Comparison of ENCODE assay signal across 21 cellular contexts in genomic region chr2:37568565-37568964, GRCh38.
A peak's percentile ranks its signal among the peaks of the same experiment; 100 is the strongest.
DNase-seq lines count a peak whose midpoint lies in the region; ATAC-seq and TF ChIP-seq lines count a peak whose summit lies in the region.
"Had no signal": no experiment of that assay in that cellular context is flagged by ENCODE, and none has a peak within 500 bp of the region (broad histone marks: within the 10 kb centered on the region; RNA-seq: fewer than 3 reads in every experiment).

No MANE protein-coding gene starts in this region.

- in situ Hi-C loops in IMR-90 (cut with MboI; ENCODE audit: low sequenced_read_pairs) = no loop called here

- no peaks in the 10 kb centered on the region for H4K20me1 ChIP-seq in IMR-90 (ENCODE audit: insufficient read depth, low read length)

- H3K56ac ChIP-seq in IMR-90 (ENCODE audit: extremely low read depth, insufficient read depth, low read length) = no peak overlapping the region

- peak overlapping the region; percentile 74; the same call in 1 of the 2 replicates for H2AK5ac ChIP-seq in IMR-90 (ENCODE audit: low read depth, low read length)

- POLR2A ChIA-PET in IMR-90 (lab: Charles Lee; ENCODE audit: unreplicated experiment) = no interaction called here
- POLR2A ChIA-PET in activated CD8-positive, alpha-beta T cell treated with anti-CD3 and anti-CD28 coated beads for 36 hours (lab: Charles Lee) = interaction anchor here (1.0 kb wide), 1 partner anchor 31 kb away, joined by 3 read pairs; no protein-coding TSS in a partner anchor
- POLR2A ChIA-PET in naive thymus-derived CD8-positive, alpha-beta T cell (lab: Charles Lee) = interaction anchor here (1.8 kb wide), 1 partner anchor 14 kb away, joined by 6 read pairs; no protein-coding TSS in a partner anchor

- no peak overlapping the region for H2AFZ ChIP-seq in IMR-90 (replicated peaks; ENCODE audit: low read length, poor library complexity)

- H3K4me1 ChIP-seq in IMR-90 (ENCODE audit: control insufficient read depth, insufficient read depth, low read length) (peaks cover 22% of the 10 kb centered on the region), foreskin keratinocyte (peaks cover 4% of the 10 kb centered on the region)

- peaks cover 33% of the 10 kb centered on the region for H3K4me1 Mint-ChIP-seq in activated CD8-positive, alpha-beta T cell treated with anti-CD3 and anti-CD28 coated beads for 36 hours (ENCODE audit: low read depth)
- peaks cover 5 to 27% (median 18%) of the 10 kb centered on the region in 4 donors for H3K4me1 Mint-ChIP-seq in naive thymus-derived CD8-positive, alpha-beta T cell

- ATAC-seq in IMR-90 (ENCODE audit: low read depth) = no peak
- peak; percentile 77 for ATAC-seq in activated CD8-positive, alpha-beta T cell treated with anti-CD3 and anti-CD28 coated beads for 36 hours
- peak; percentile 59 to 70 for ATAC-seq in naive thymus-derived CD8-positive, alpha-beta T cell
- no peak for ATAC-seq in foreskin keratinocyte

- DNase-seq in activated CD4-positive, alpha-beta T cell treated with anti-CD3 and anti-CD28 coated beads for 4 hours = peak; percentile 32 to 38
- DNase-seq in activated CD4-positive, alpha-beta T cell treated with anti-CD3 and anti-CD28 coated beads, Interleukin-2, amount 50 U/mL, for 48 hours = no peak
- DNase-seq in IMR-90 (no peak), erythroblast (lab: John Stamatoyannopoulos, UW) (no peak), foreskin keratinocyte (no peak), islet precursor cell (no peak)
- DNase-seq in activated CD8-positive, alpha-beta T cell treated with anti-CD3 and anti-CD28 coated beads for 36 hours = peak; percentile 60
- DNase-seq in naive thymus-derived CD8-positive, alpha-beta T cell = peak in 1 of 10 donors; percentile 17
- DNase-seq: activated T-cell treated with anti-CD3 and anti-CD28 coated beads for 4 hours; amniotic stem cell; dorsolateral prefrontal cortex; GDM1; kidney glomerular epithelial cell; NCI-H1105; NCI-H524; nephron progenitor cell; posterior cingulate gyrus; stimulated activated CD4-positive, alpha-beta T cell treated with anti-CD3 and anti-CD28 coated beads, Interleukin-2, amount 100 ng/mL, for 24 hours; SW 1271 had no signal

- peak overlapping the region; percentile 69 for H3K27ac Mint-ChIP-seq in activated CD8-positive, alpha-beta T cell treated with anti-CD3 and anti-CD28 coated beads for 36 hours
- H3K27ac Mint-ChIP-seq in naive thymus-derived CD8-positive, alpha-beta T cell = peak overlapping the region in 5 of 10 donors; percentile 14 to 66 (median 53)
- H3K27ac Mint-ChIP-seq: B cell, nephron progenitor cell had no signal

- H3K9me1 ChIP-seq in IMR-90 (ENCODE audit: insufficient read depth, low read length) = peaks cover 11% of the 10 kb centered on the region

- BruUV-seq in IMR-90 (replicated peaks; lab: Mats Ljungman, UMichigan) = no TSS peak

- no peaks in the 10 kb centered on the region for H3K27me3 Mint-ChIP-seq in activated CD8-positive, alpha-beta T cell treated with anti-CD3 and anti-CD28 coated beads for 36 hours
- H3K27me3 Mint-ChIP-seq in naive thymus-derived CD8-positive, alpha-beta T cell = no peaks in the 10 kb centered on the region
- H3K27me3 Mint-ChIP-seq: B cell had no signal

- peaks cover 0 to 7% of the 10 kb centered on the region in 2 experiments; a peak in 2 of 4 replicates for H3K79me1 ChIP-seq in IMR-90 (ENCODE audit: low read depth in 1 of 2, low read length in 2 of 2)

- H2BK5ac ChIP-seq in IMR-90 (ENCODE audit: low read depth, low read length, poor library complexity, severe bottlenecking) = no peak overlapping the region

- H3K9me3 ChIP-seq in IMR-90 (ENCODE audit: control insufficient read depth, insufficient read depth, low read length) = no peaks in the 10 kb centered on the region

- H3K4me3 ChIP-seq in IMR-90 (ENCODE audit: insufficient read depth, low read depth, low read length) = no peak overlapping the region
- H3K4me3 ChIP-seq: cardiac muscle cell, dorsolateral prefrontal cortex had no signal

- no peak overlapping the region for H3K9ac ChIP-seq in IMR-90 (ENCODE audit: low read depth, low read length)

- CTCF ChIA-PET in IMR-90 (lab: Yijun Ruan, JAX) = interaction anchor here (0.6 to 0.7 kb wide), 2 partner anchors 56 to 103 kb away, joined by 3 to 4 read pairs; partner anchors contain the start of gene CDC42EP3
- CTCF ChIA-PET in activated CD8-positive, alpha-beta T cell treated with anti-CD3 and anti-CD28 coated beads for 36 hours (lab: Charles Lee) = interaction anchor here (1.7 to 3.0 kb wide), 2 partner anchors 22 to 308 kb away, joined by 4 to 11 read pairs; no protein-coding TSS in a partner anchor

- TF ChIP-seq POLR2A in IMR-90 (IDR thresholded peaks at IDR 0.05; ENCODE audit: low read depth, low read length) (no peak), erythroblast (IDR thresholded peaks at IDR 0.05; ENCODE audit: low read length) (no peak)

- no peaks in the 10 kb centered on the region for H3K9me3 Mint-ChIP-seq in activated CD8-positive, alpha-beta T cell treated with anti-CD3 and anti-CD28 coated beads for 36 hours
- no peaks in the 10 kb centered on the region for H3K9me3 Mint-ChIP-seq in naive thymus-derived CD8-positive, alpha-beta T cell

- intact Hi-C loops in IMR-90 (cut with micrococcal nuclease) = no loop called here
- intact Hi-C loops in activated CD8-positive, alpha-beta T cell treated with anti-CD3 and anti-CD28 coated beads for 36 hours (cut with micrococcal nuclease) = no loop called here

- no peak for TF ChIP-seq RAD21 in IMR-90 (IDR thresholded peaks at IDR 0.05; ENCODE audit: low read length)

- WGBS in IMR-90 (ENCODE audit: extremely low coverage in 2 of 2, insufficient read length in 1 of 2), 2 experiments = no CpG with 5 or more reads among the region's 2 CpGs

- H4K8ac ChIP-seq in IMR-90 (ENCODE audit: low read depth in 2 of 2, low read length in 2 of 2) = no peak overlapping the region

- H3K36me3 ChIP-seq in IMR-90 (ENCODE audit: control insufficient read depth, insufficient read depth, low read length) = no peaks in the 10 kb centered on the region
- H3K36me3 ChIP-seq: cardiac muscle cell had no signal

- no peak overlapping the region for H4K91ac ChIP-seq in IMR-90 (ENCODE audit: insufficient read depth, low read depth, low read length)

- no peaks in the 10 kb centered on the region for H3K27me3 ChIP-seq in IMR-90 (ENCODE audit: control insufficient read depth, insufficient read depth, low read length)
- H3K27me3 ChIP-seq in foreskin keratinocyte = no peaks in the 10 kb centered on the region
- H3K27me3 ChIP-seq: cardiac muscle cell, dorsolateral prefrontal cortex had no signal

- peak overlapping the region; percentile 25; the same call in 1 of the 2 replicates for H2BK120ac ChIP-seq in IMR-90 (ENCODE audit: low read depth, low read length)

- no peaks in the 10 kb centered on the region for H3K36me3 Mint-ChIP-seq in activated CD8-positive, alpha-beta T cell treated with anti-CD3 and anti-CD28 coated beads for 36 hours (ENCODE audit: low read depth)
- no peaks in the 10 kb centered on the region for H3K36me3 Mint-ChIP-seq in naive thymus-derived CD8-positive, alpha-beta T cell

- H2BK15ac ChIP-seq in IMR-90 (ENCODE audit: low read depth, low read length) = peak overlapping the region; percentile 70; the same call in 2 of the 3 replicates

- TF ChIP-seq CTCF in IMR-90 (conservative IDR thresholded peaks at IDR 0.05; ENCODE audit: low read depth, low read length) (no peak), foreskin keratinocyte (conservative IDR thresholded peaks at IDR 0.05) (no peak)
- TF ChIP-seq CTCF in activated CD8-positive, alpha-beta T cell treated with anti-CD3 and anti-CD28 coated beads for 36 hours (IDR thresholded peaks at IDR 0.05) = no peak

- H4K5ac ChIP-seq in IMR-90 (ENCODE audit: low read depth, low read length) = no peak overlapping the region

- H3K14ac ChIP-seq in IMR-90 (replicated peaks; ENCODE audit: low read depth, low read length) = no peak overlapping the region; the same call in 1 of the 2 replicates

- no peak overlapping the region for H3K4me2 ChIP-seq in IMR-90 (ENCODE audit: low read depth, low read length)

- H3K18ac ChIP-seq in IMR-90 (ENCODE audit: low read depth, low read length) = peak overlapping the region; percentile 39

- H2AK9ac ChIP-seq in IMR-90 (replicated peaks; ENCODE audit: low read depth, low read length, poor library complexity) = no peak overlapping the region

- H2BK20ac ChIP-seq in IMR-90 (ENCODE audit: low read depth, low read length) = peak overlapping the region; percentile 56

- no peak overlapping the region for H3K23ac ChIP-seq in IMR-90 (ENCODE audit: low read depth, low read length)

- dilution Hi-C loops in IMR-90 (cut with HindIII; ENCODE audit: low sequenced_read_pairs, unreplicated experiment) = no loop called here

- H3K27ac ChIP-seq in IMR-90 (ENCODE audit: insufficient read depth, low read length) (no peak overlapping the region), foreskin keratinocyte (no peak overlapping the region)
- H3K27ac ChIP-seq: cardiac muscle cell, dorsolateral prefrontal cortex had no signal

- H3K4me3 Mint-ChIP-seq in activated CD8-positive, alpha-beta T cell treated with anti-CD3 and anti-CD28 coated beads for 36 hours = no peak overlapping the region
- peak overlapping the region in 1 of 10 donors; percentile 6 for H3K4me3 Mint-ChIP-seq in naive thymus-derived CD8-positive, alpha-beta T cell
- H3K4me3 Mint-ChIP-seq: B cell, nephron progenitor cell had no signal

- peak overlapping the region; percentile 30 for H3K4ac ChIP-seq in IMR-90 (ENCODE audit: low read depth, low read length)

TF ChIP-seq in IMR-90, 13 proteins besides CTCF, POLR2A, EP300 and RAD21 (continues in another document):
- TF ChIP-seq MXI1 (IDR thresholded peaks at IDR 0.05; ENCODE audit: borderline replicate concordance, low read depth, low read length) (no peak), FOS (IDR thresholded peaks at IDR 0.05; ENCODE audit: low read depth, low read length) (no peak), MAFK (IDR thresholded peaks at IDR 0.05; ENCODE audit: low read depth, low read length) (no peak), MAZ (IDR thresholded peaks at IDR 0.05; ENCODE audit: borderline replicate concordance, low read depth, low read length) (no peak), CEBPB (IDR thresholded peaks at IDR 0.05; ENCODE audit: low read depth, low read length) (no peak), CHD1 (IDR thresholded peaks at IDR 0.05; ENCODE audit: low read depth, low read length) (no peak)
- TF ChIP-seq, protein P1, sequence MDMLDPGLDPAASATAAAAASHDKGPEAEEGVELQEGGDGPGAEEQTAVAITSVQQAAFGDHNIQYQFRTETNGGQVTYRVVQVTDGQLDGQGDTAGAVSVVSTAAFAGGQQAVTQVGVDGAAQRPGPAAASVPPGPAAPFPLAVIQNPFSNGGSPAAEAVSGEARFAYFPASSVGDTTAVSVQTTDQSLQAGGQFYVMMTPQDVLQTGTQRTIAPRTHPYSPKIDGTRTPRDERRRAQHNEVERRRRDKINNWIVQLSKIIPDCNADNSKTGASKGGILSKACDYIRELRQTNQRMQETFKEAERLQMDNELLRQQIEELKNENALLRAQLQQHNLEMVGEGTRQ (IDR thresholded peaks at IDR 0.05; ENCODE audit: low read depth, low read length) = no peak

Comparison
In these comparisons a context has a peak if more than half of its experiments do, and no peak if none do; other contexts are left out.
1. DNase-seq: peak in activated CD4-positive, alpha-beta T cell treated with anti-CD3 and anti-CD28 coated beads for 4 hours (2 of 2) and activated CD8-positive, alpha-beta T cell treated with anti-CD3 and anti-CD28 coated beads for 36 hours (single experiment); none in activated CD4-positive, alpha-beta T cell treated with anti-CD3 and anti-CD28 coated beads, Interleukin-2, amount 50 U/mL, for 48 hours (0 of 2), IMR-90 (single experiment), erythroblast (0 of 2), foreskin keratinocyte (0 of 2) and islet precursor cell (single experiment).
2. ATAC-seq: peak in activated CD8-positive, alpha-beta T cell treated with anti-CD3 and anti-CD28 coated beads for 36 hours (single experiment) and naive thymus-derived CD8-positive, alpha-beta T cell (2 of 2); none in IMR-90 (single experiment) and foreskin keratinocyte (single experiment).